ENCODE assay signal across 8 cellular contexts in genomic region chr17:82917656-82918345, GRCh38.
DNase-seq lines count a peak whose midpoint lies in the region; ATAC-seq, FAIRE-seq and TF ChIP-seq lines count a peak whose summit lies in the region.

No MANE protein-coding gene starts in this region.

- H3K4me1 Mint-ChIP-seq in activated CD8-positive, alpha-beta T cell treated with anti-CD3 and anti-CD28 coated beads, Interleukin-2, amount 10 ng/mL, durations not matched to agents 7 days and 5 days (ENCODE audit: low read depth) = peaks cover 15% of the 10 kb centered on the region

- peak in 1 of 2 experiments; percentile 31 for DNase-seq in A549 (ENCODE audit: low read depth in 1 of 2, low spot score in 1 of 2)
- peak; percentile 33 for DNase-seq in H54 (ENCODE audit: insufficient read length, low spot score)
- peak; percentile 62 for DNase-seq in activated CD8-positive, alpha-beta T cell treated with anti-CD3 and anti-CD28 coated beads, Interleukin-2, amount 10 ng/mL, durations not matched to agents 7 days and 5 days
- DNase-seq in iris pigment epithelial cell (ENCODE audit: low read depth) = peak; percentile 34
- DNase-seq in NCI-H2107 (lab: John Stamatoyannopoulos, UW) = no peak
- DNase-seq in T1000 (lab: John Stamatoyannopoulos, UW) = no peak
- no peak for DNase-seq in NK-92 (lab: John Stamatoyannopoulos, UW; ENCODE audit: unreplicated experiment)
- DNase-seq in middle frontal gyrus (ENCODE audit: extremely low spot score, low spot score) = no peak

- H3K4me2 ChIP-seq in A549 = no peak overlapping the region

- H3K4me3 Mint-ChIP-seq in activated CD8-positive, alpha-beta T cell treated with anti-CD3 and anti-CD28 coated beads, Interleukin-2, amount 10 ng/mL, durations not matched to agents 7 days and 5 days = no peak overlapping the region

- TF ChIP-seq CTCF in A549 (IDR thresholded peaks at IDR 0.05) = peak; percentile 28; the same call in 2 of the 3 replicates

- no peak overlapping the region for H3K4me3 ChIP-seq in A549

- ATAC-seq in A549 = peak in 1 of 2 experiments; percentile 58; a peak in 3 of 6 replicates
- ATAC-seq in activated CD8-positive, alpha-beta T cell treated with anti-CD3 and anti-CD28 coated beads, Interleukin-2, amount 10 ng/mL, durations not matched to agents 7 days and 5 days = peak; percentile 63

- peak in 1 of 2 experiments; percentile 10; a peak in 1 of 5 replicates for TF ChIP-seq RAD21 in A549 (conservative IDR thresholded peaks at IDR 0.05 in 1 of 2, IDR thresholded peaks at IDR 0.05 in 1 of 2)

- H3K4me1 ChIP-seq in A549 = 0 out of 3 replicates have a peak, but pooled peaks cover 5% of the 10 kb centered on the region

- H3K27ac Mint-ChIP-seq in activated CD8-positive, alpha-beta T cell treated with anti-CD3 and anti-CD28 coated beads, Interleukin-2, amount 10 ng/mL, durations not matched to agents 7 days and 5 days = no peak overlapping the region

- 84% methylated on average over 22 of the region's 22 CpGs for WGBS in A549 (ENCODE audit: missing lambda C conversion rate)

- H3K27me3 Mint-ChIP-seq in activated CD8-positive, alpha-beta T cell treated with anti-CD3 and anti-CD28 coated beads, Interleukin-2, amount 10 ng/mL, durations not matched to agents 7 days and 5 days (ENCODE audit: low read depth) = no peaks in the 10 kb centered on the region

- peaks cover 31% of the 10 kb centered on the region for H3K36me3 Mint-ChIP-seq in activated CD8-positive, alpha-beta T cell treated with anti-CD3 and anti-CD28 coated beads, Interleukin-2, amount 10 ng/mL, durations not matched to agents 7 days and 5 days (ENCODE audit: low read depth)

- CTCF ChIA-PET in A549 (lab: Yijun Ruan, JAX) = interaction anchor here (0.6 to 1.5 kb wide), 4 partner anchors 9 to 39 kb away, joined by 3 to 4 read pairs (median 3); no protein-coding TSS in a partner anchor
- CTCF ChIA-PET in activated CD8-positive, alpha-beta T cell treated with anti-CD3 and anti-CD28 coated beads, Interleukin-2, amount 10 ng/mL, durations not matched to agents 7 days and 5 days (lab: Charles Lee) = interaction anchor here (0.7 to 3.0 kb wide), 18 partner anchors 9 to 289 kb away, joined by 3 to 25 read pairs (median 4); no protein-coding TSS in a partner anchor

- FAIRE-seq in A549 (lab: Jason Lieb, UNC) (no peak), H54 (lab: Jason Lieb, UNC) (no peak)

- no peak for TF ChIP-seq EP300 in A549 (IDR thresholded peaks at IDR 0.05)

- no peak overlapping the region for H3K27ac ChIP-seq in A549

- POLR2A ChIA-PET in A549 (lab: Yijun Ruan, JAX) = no interaction called here
- POLR2A ChIA-PET in activated CD8-positive, alpha-beta T cell treated with anti-CD3 and anti-CD28 coated beads, Interleukin-2, amount 10 ng/mL, durations not matched to agents 7 days and 5 days (lab: Charles Lee) = interaction anchor here (1.7 kb wide), 1 partner anchor 33 kb away, joined by 3 read pairs; no protein-coding TSS in a partner anchor

- TF ChIP-seq POLR2A in A549 (IDR thresholded peaks at IDR 0.05; ENCODE audit: low read length) = no peak
- TF ChIP-seq POLR2A in H54 (IDR thresholded peaks at IDR 0.05; ENCODE audit: low read depth, low read length) = no peak

- H3K9me3 ChIP-seq in A549 = no peaks in the 10 kb centered on the region

- H3K9me3 Mint-ChIP-seq in activated CD8-positive, alpha-beta T cell treated with anti-CD3 and anti-CD28 coated beads, Interleukin-2, amount 10 ng/mL, durations not matched to agents 7 days and 5 days (ENCODE audit: insufficient read depth) = no peaks in the 10 kb centered on the region

TF ChIP-seq in A549, 52 proteins besides CTCF, POLR2A, EP300 and RAD21:
- no peak for TF ChIP-seq ZFP36 (IDR thresholded peaks at IDR 0.05; ENCODE audit: borderline replicate concordance, partially characterized antibody)
- no peak for TF ChIP-seq BHLHE40 (IDR thresholded peaks at IDR 0.05; ENCODE audit: low read depth, low read length)
- TF ChIP-seq CEBPB (IDR thresholded peaks at IDR 0.05) = no peak
- TF ChIP-seq USF2 (IDR thresholded peaks at IDR 0.05) = no peak
- no peak for TF ChIP-seq NPAS2 (CRISPR knock-in tag; IDR thresholded peaks at IDR 0.05; ENCODE audit: borderline replicate concordance)
- 0 out of 3 replicates have a peak, but pooled peaks have one; percentile 7 for TF ChIP-seq SMC3 (IDR thresholded peaks at IDR 0.05)
- TF ChIP-seq EHMT2 (IDR thresholded peaks at IDR 0.05; ENCODE audit: low read depth) = no peak
- no peak for TF ChIP-seq FOSB (CRISPR knock-in tag; IDR thresholded peaks at IDR 0.05)
- TF ChIP-seq PBX3 (IDR thresholded peaks at IDR 0.05) = no peak

Comparison
In these comparisons a context has a peak if more than half of its experiments do, and no peak if none do; other contexts are left out.
1. DNase-seq: peak in H54 (single experiment), activated CD8-positive, alpha-beta T cell treated with anti-CD3 and anti-CD28 coated beads, Interleukin-2, amount 10 ng/mL, durations not matched to agents 7 days and 5 days (single experiment) and iris pigment epithelial cell (single experiment); none in NCI-H2107 (single experiment), T1000 (single experiment), NK-92 (single experiment) and middle frontal gyrus (single experiment).